ENCODE assay signal across 1 cellular context in genomic region chr1:208101661-208102431, GRCh38.
TF ChIP-seq lines count a peak whose summit lies in the region.

No MANE protein-coding gene starts in this region.

TF ChIP-seq in H1, 55 proteins besides CTCF, POLR2A, EP300 and RAD21 (continued from another document):
- TF ChIP-seq SIRT6 (IDR thresholded peaks at IDR 0.05; ENCODE audit: low read length): no peak
